Comparison of ENCODE assay signal across 8 cellular contexts in the genomic region with DNA sequence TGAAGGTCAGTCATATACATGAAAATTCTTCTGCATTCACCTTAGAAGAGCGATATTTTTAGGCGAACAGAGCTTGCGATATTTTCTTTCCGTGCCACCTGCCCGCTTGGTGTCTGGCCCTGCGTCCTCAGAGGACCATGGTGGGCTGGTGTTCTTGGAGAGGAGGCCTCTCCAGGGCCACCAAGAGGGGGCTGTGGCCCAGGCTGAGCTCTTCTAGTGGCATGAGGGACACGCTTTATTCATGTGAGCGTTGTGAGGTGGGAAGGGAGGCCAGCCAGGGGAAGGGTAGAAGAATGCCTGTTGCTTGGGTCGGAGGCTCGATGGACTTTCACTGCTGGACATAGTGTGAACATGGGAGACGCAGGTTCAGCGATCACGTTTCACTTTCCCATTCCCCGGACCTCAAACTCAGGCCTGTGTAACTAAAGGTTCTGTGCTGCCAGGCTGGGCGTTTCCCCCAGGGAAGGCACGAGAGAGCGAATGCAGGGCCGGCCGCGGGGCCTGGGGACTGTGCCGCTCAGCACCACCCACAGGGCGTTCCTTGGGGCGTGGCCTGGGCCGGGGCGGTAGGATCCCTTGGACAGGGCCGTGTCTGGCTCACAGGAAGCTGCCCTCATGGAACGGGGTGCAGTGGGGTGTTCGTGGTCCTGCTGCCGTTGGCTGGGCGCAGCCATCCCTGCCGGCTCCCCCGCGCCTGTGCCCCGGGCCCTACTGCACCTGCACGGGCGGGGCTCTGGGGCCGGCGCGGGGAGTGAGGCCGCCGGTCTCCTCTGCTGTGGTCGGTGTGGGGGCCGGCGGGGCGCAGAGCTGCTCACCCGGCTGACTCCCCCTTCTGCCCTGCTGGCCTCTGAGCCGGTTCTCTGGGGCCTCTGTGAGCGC. TPM values are rescaled to one million over a fixed set of nuclear protein-coding genes. Genes with fewer than 3 reads are reported as not detected.
A peak's percentile ranks its signal among the peaks of the same experiment; 100 is the strongest.
DNase-seq lines count a peak whose midpoint lies in the region; ATAC-seq and TF ChIP-seq lines count a peak whose summit lies in the region.

No MANE protein-coding gene starts in this region.

- H3K27ac ChIP-seq in esophagus (ENCODE audit: low read depth in 2 of 2, low read length in 1 of 2): peak overlapping the region; percentile 76 to 81

- H3K9ac ChIP-seq in mucosa of stomach (ENCODE audit: low read length): peak overlapping the region; percentile 74

- DNase-seq in BJ (ENCODE audit: low read depth) (no peak), NOMO-1 (lab: John Stamatoyannopoulos, UW; ENCODE audit: unreplicated experiment in 2 of 2) (peak; percentile 93 to 98)
- peak; percentile 91 for DNase-seq in activated CD8-positive, alpha-beta memory T cell treated with anti-CD3 and anti-CD28 coated beads, Interleukin-2, amount 50 U/mL, for 48 hours
- DNase-seq in stimulated activated CD8-positive, alpha-beta memory T cell treated with anti-CD3 and anti-CD28 coated beads, Interleukin-4, amount 100 ng/mL, for 48 hours: peak; percentile 93

- CTCF ChIA-PET in BJ (lab: Yijun Ruan, JAX): interaction anchor here (1.3 kb wide), 1 partner anchor 259 kb away, joined by 4 read pairs; no protein-coding TSS in a partner anchor

- POLR2A ChIA-PET in BJ (lab: Charles Lee): interaction anchor here (0.5 kb wide), 1 partner anchor 291 kb away, joined by 4 read pairs; no protein-coding TSS in a partner anchor

- H3K4me1 ChIP-seq in esophagus (ENCODE audit: control insufficient read depth in 2 of 2, insufficient read depth in 2 of 2, low read length in 1 of 2): peaks cover 0 to 13% of the 10 kb centered on the region in 2 donors
- H3K4me1 ChIP-seq in mucosa of stomach (ENCODE audit: control insufficient read depth, insufficient read depth, low read length): peaks cover 6% of the 10 kb centered on the region

- 11 to 12% methylated on average over 40 to 48 of the region's 48 CpGs for WGBS in esophagus, 2 donors

- peak overlapping the region; percentile 48 for H3K4me3 ChIP-seq in BJ (ENCODE audit: low read depth, low read length)
- peak overlapping the region; percentile 57 to 58 for H3K4me3 ChIP-seq in esophagus (ENCODE audit: low read depth in 1 of 2, low read length in 2 of 2)
- peak overlapping the region; percentile 32 for H3K4me3 ChIP-seq in mucosa of stomach (ENCODE audit: low read length)

- H3K9me3 ChIP-seq in esophagus (ENCODE audit: control insufficient read depth in 2 of 2, insufficient read depth in 1 of 2, low read depth in 1 of 2, low read length in 1 of 2) (no peaks in the 10 kb centered on the region), mucosa of stomach (ENCODE audit: control insufficient read depth, low read length) (no peaks in the 10 kb centered on the region)

- no peak for TF ChIP-seq CTCF in BJ (IDR thresholded peaks at IDR 0.05; ENCODE audit: insufficient read depth, low read depth, low read length)

- H3K27me3 ChIP-seq in BJ (ENCODE audit: control insufficient read depth, insufficient read depth, low read length) (peaks cover 14% of the 10 kb centered on the region), esophagus (ENCODE audit: control insufficient read depth in 1 of 2, insufficient read depth in 2 of 2, low read length in 2 of 2) (peaks cover 0 to 4% of the 10 kb centered on the region in 2 donors), mucosa of stomach (ENCODE audit: control insufficient read depth, insufficient read depth, low read length) (peaks cover 15% of the 10 kb centered on the region)

- H3K36me3 ChIP-seq in BJ (ENCODE audit: control insufficient read depth, insufficient read depth, low read length) (no peaks in the 10 kb centered on the region), esophagus (ENCODE audit: control insufficient read depth in 2 of 2, insufficient read depth in 2 of 2, low read length in 1 of 2) (no peaks in the 10 kb centered on the region), mucosa of stomach (ENCODE audit: control insufficient read depth, insufficient read depth, low read length) (no peaks in the 10 kb centered on the region)

- peak; percentile 89 for ATAC-seq in GM19324 (IDR thresholded peaks at IDR 0.05; ENCODE audit: low FRiP score, unreplicated experiment)
- ATAC-seq in HG03442 (IDR thresholded peaks at IDR 0.05; ENCODE audit: unreplicated experiment): peak; percentile 87

RNA-seq across cellular contexts. Expression of a gene that starts 40.7 kb away (rescaled TPM):
- polyA plus RNA-seq in BJ (2011; rRNA removed) (115 and 145 TPM in 2 replicates), esophagus (10 to 100 TPM; 20.0 to 52.1 TPM)
- 112 and 155 TPM in 2 replicates for polyA minus RNA-seq in BJ (2011; rRNA and poly(A)+ RNA removed)

RNA-seq across cellular contexts. Expression of a gene that starts 59.6 kb away (rescaled TPM):
- polyA plus RNA-seq in BJ (2011; rRNA removed): not detected in 2 replicates
- polyA minus RNA-seq in BJ (2011; rRNA and poly(A)+ RNA removed): not detected in 2 replicates
- polyA plus RNA-seq in esophagus: under 1 TPM in 1 of 2 donors, not detected in 1; 0.11 TPM
